ENCODE assay signal across 8 cellular contexts in the genomic region with DNA sequence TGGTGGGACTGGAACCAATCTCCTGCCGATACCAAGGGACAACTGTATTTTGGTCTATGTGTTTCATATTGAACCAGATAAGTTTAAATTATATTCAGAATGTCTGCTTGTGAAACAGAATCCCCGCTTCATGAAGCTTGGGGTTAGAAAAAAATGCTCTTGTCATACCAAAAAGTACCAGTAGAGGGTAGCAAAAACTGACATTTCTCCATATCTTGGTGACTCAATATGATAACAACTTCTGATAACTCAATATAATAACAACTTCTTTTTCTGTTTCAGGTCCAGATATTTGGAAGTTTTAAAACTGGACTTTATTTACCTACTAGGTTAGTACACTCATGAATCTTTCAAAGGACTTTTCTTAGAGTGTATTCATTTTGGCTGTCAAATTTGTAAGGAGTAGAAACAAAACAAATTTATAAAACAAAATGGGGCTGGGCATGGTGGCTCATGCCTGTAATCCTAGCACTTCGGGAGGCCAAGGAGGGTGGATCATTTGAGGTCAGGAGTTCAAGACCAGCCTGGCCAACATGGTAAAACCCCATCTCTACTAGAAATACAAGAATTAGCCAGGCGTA. TPM values are rescaled to one million over a fixed set of nuclear protein-coding genes. Genes with fewer than 3 reads are reported as not detected.
DNase-seq lines count a peak whose midpoint lies in the region; ATAC-seq, FAIRE-seq and TF ChIP-seq lines count a peak whose summit lies in the region.

No MANE protein-coding gene starts in this region.

- POLR2A ChIA-PET in A673 (lab: Charles Lee; ENCODE audit: low non-redundant PET), result no interaction called here
- POLR2A ChIA-PET in GM12878 (lab: Charles Lee), result interaction anchor here (5.3 kb wide), 1 partner anchor 147 kb away, joined by 26 read pairs; the partner anchor contains the start of gene HEATR3

- CTCF ChIA-PET in A673 (lab: Charles Lee), result interaction anchor here (1.0 to 2.1 kb wide), 3 partner anchors 141 to 189 kb away, joined by 5 to 9 read pairs (median 5); partner anchors contain the start of gene CNEP1R1
- CTCF ChIA-PET in GM12878 (lab: Yijun Ruan, JAX), result interaction anchor here (0.6 to 11.8 kb wide), 30 partner anchors 10 to 594 kb away, joined by 3 to 422 read pairs (median 3); partner anchors contain the start of genes ADCY7, CNEP1R1 and HEATR3

- H3K36me3 ChIP-seq in A673 (ENCODE audit: insufficient read depth, low read length, poor library complexity, severe bottlenecking) (peaks cover 48% of the 10 kb centered on the region), GM12878 (ENCODE audit: control insufficient read depth in 2 of 2, insufficient read depth in 2 of 2, low read length in 1 of 2) (peaks cover 4 to 14% of the 10 kb centered on the region in 2 experiments)

- H3K9ac ChIP-seq in GM12878 (ENCODE audit: control insufficient read depth, insufficient read depth, low read length), result no peak overlapping the region

- WGBS in GM12878 (ENCODE audit: insufficient coverage, insufficient replicate concordance, low lambda C conversion rate, missing lambda C conversion rate), result 42% methylated on average over 4 of the region's 4 CpGs

- RAD21 ChIA-PET in GM12878 (lab: Charles Lee; ENCODE audit: unreplicated experiment), result interaction anchor here (0.6 to 7.1 kb wide), 11 partner anchors 60 to 592 kb away, joined by 3 to 309 read pairs (median 4); partner anchors contain the start of genes CNEP1R1 and HEATR3

- BruUV-seq in A673 (replicated peaks; lab: Mats Ljungman, UMichigan) (no TSS peak), GM12878 (replicated peaks; lab: Mats Ljungman, UMichigan) (no TSS peak)

- H3K9me3 ChIP-seq in A673 (ENCODE audit: low read depth, low read length, poor library complexity, severe bottlenecking), result no peaks in the 10 kb centered on the region
- H3K9me3 ChIP-seq in GM12878 (replicated peaks; ENCODE audit: control insufficient read depth, insufficient read depth, low read length), result no peaks in the 10 kb centered on the region

- H3K27ac ChIP-seq in A673 (ENCODE audit: low read depth, low read length, poor library complexity, severe bottlenecking), result no peak overlapping the region
- no peak overlapping the region for H3K27ac ChIP-seq in GM12878 (ENCODE audit: control insufficient read depth, insufficient read depth)

- intact Hi-C loops in A673 (cut with micrococcal nuclease; ENCODE audit: unreplicated experiment), result loop anchor here (1.0 to 10.0 kb wide), 4 partner anchors 62 to 809 kb away; partner anchors contain the start of gene TENT4B
- intact Hi-C loops in GM12878 (cut with micrococcal nuclease; ENCODE audit: unreplicated experiment), result loop anchor here (1.0 to 10.0 kb wide), 4 partner anchors 111 to 591 kb away; no protein-coding TSS in a partner anchor

- H3K4me1 ChIP-seq in A673 (ENCODE audit: insufficient read depth, low read length, poor library complexity, severe bottlenecking), result peaks cover 4% of the 10 kb centered on the region
- H3K4me1 ChIP-seq in GM12878 (ENCODE audit: control insufficient read depth, insufficient read depth, low read length), result peaks cover 14% of the 10 kb centered on the region

- ATAC-seq in GM12878 (peak; percentile 52), HG03469 (IDR thresholded peaks at IDR 0.05; ENCODE audit: unreplicated experiment) (no peak), GM18519 (IDR thresholded peaks at IDR 0.05; ENCODE audit: low FRiP score, unreplicated experiment) (no peak)

- SMC1A ChIA-PET in GM12878 (lab: Charles Lee; ENCODE audit: uncharacterized antibody, unreplicated experiment), result interaction anchor here (0.6 to 7.8 kb wide), 12 partner anchors 69 to 592 kb away, joined by 3 to 137 read pairs (median 4); partner anchors contain the start of gene CNEP1R1

- H3K27me3 ChIP-seq in A673 (replicated peaks; ENCODE audit: insufficient read depth, low read depth, low read length, poor library complexity) (no peaks in the 10 kb centered on the region), GM12878 (replicated peaks in 1 of 2; ENCODE audit: control insufficient read depth in 2 of 2, insufficient read depth in 2 of 2, low read length in 1 of 2) (no peaks in the 10 kb centered on the region)

- in situ Hi-C loops in GM12878 (cut with MboI), result loop anchor here (5.0 kb wide), 2 partner anchors 138 to 192 kb away; no protein-coding TSS in a partner anchor

- TF ChIP-seq EP300 in GM12878 (IDR thresholded peaks at IDR 0.05; ENCODE audit: borderline replicate concordance in 1 of 2, control insufficient read depth in 1 of 2, low read depth in 2 of 2, low read length in 2 of 2), result no peak

- FAIRE-seq in GM12878 (lab: Jason Lieb, UNC), result peak; percentile 76
- FAIRE-seq in urothelium cell line (lab: Jason Lieb, UNC), result no peak

- peak; percentile 61 for DNase-seq in A673 (ENCODE audit: low spot score)
- DNase-seq in EH (ENCODE audit: low read depth), result peak; percentile 65
- DNase-seq in NCI-H2107 treated with DMSO at 0.1 percent for 48 hours (lab: John Stamatoyannopoulos, UW; ENCODE audit: unreplicated experiment), result peak; percentile 46
- DNase-seq in GM12878 (ENCODE audit: low read depth, low spot score), result no peak
- DNase-seq in left kidney (ENCODE audit: low read depth, low spot score), result peak; percentile 65
- peak; percentile 27 for DNase-seq in urothelium cell line (ENCODE audit: low spot score)

- TF ChIP-seq CTCF in A673 (conservative IDR thresholded peaks at IDR 0.05; ENCODE audit: low read depth, low read length), result peak; percentile 69
- TF ChIP-seq CTCF in GM12878 (IDR thresholded peaks at IDR 0.05 in 2 of 3, conservative IDR thresholded peaks at IDR 0.05 in 1 of 3; ENCODE audit: control insufficient read depth in 2 of 3, extremely low read depth in 1 of 3, insufficient read depth in 1 of 3, low read depth in 3 of 3, low read length in 3 of 3), result peak; percentile 60 to 70 (median 68); a peak in 5 of 6 replicates

- no peak for TF ChIP-seq POLR2A in GM12878 (IDR thresholded peaks at IDR 0.05; ENCODE audit: low read depth, low read length)

- peak; percentile 77 for TF ChIP-seq RAD21 in GM12878 (IDR thresholded peaks at IDR 0.05; ENCODE audit: insufficient read depth, low read depth, low read length)

- H3K4me2 ChIP-seq in GM12878 (ENCODE audit: control insufficient read depth, insufficient read depth), result no peak overlapping the region

- no peaks in the 10 kb centered on the region for H4K20me1 ChIP-seq in GM12878 (ENCODE audit: control insufficient read depth, insufficient read depth)

- H2AFZ ChIP-seq in GM12878 (ENCODE audit: control insufficient read depth, low read depth, low read length), result no peak overlapping the region

- no peak overlapping the region for H3K4me3 ChIP-seq in A673 (ENCODE audit: low read depth, low read length, poor library complexity, severe bottlenecking)
- H3K4me3 ChIP-seq in GM12878, result no peak overlapping the region

- H3K79me2 ChIP-seq in GM12878 (ENCODE audit: control insufficient read depth, insufficient read depth, low read length), result peaks cover 14% of the 10 kb centered on the region

TF ChIP-seq in GM12878, 131 proteins besides CTCF, POLR2A, EP300 and RAD21 (continues in another document):
- TF ChIP-seq USF2 (IDR thresholded peaks at IDR 0.05; ENCODE audit: borderline replicate concordance, low read depth, low read length) (no peak), CREM (IDR thresholded peaks at IDR 0.05; ENCODE audit: low read depth) (no peak), MEF2A (IDR thresholded peaks at IDR 0.05; ENCODE audit: insufficient read depth, low read depth, low read length) (no peak), SP1 (IDR thresholded peaks at IDR 0.05; ENCODE audit: low read depth, low read length) (no peak), NR2F1 (conservative IDR thresholded peaks at IDR 0.05) (no peak), JUNB (IDR thresholded peaks at IDR 0.05) (peak; percentile 29; the same call in 1 of the 2 replicates), CBFB (IDR thresholded peaks at IDR 0.05; ENCODE audit: low read depth) (no peak), SMC3 (IDR thresholded peaks at IDR 0.05; ENCODE audit: borderline replicate concordance, low read length) (peak; percentile 65; the same call in 1 of the 2 replicates)

RNA-seq across cellular contexts. Expression of gene ADCY7, which starts 52.3 kb away (rescaled TPM):
- total RNA-seq in A673 (2021) (5.4 and 5.5 TPM in 2 replicates), GM12878 (2014; rRNA removed) (44.2 and 47.1 TPM in 2 replicates), GM12878 (2014; rRNA removed; fragmentation: Illumina TruSeq; extraction: Trizol) (16.0 and 17.2 TPM in 2 replicates), GM12878 (2021) (71.2 and 87.9 TPM in 2 replicates)
- total RNA-seq in GM12878 (2013; cell fraction: nucleolus; rRNA removed), result 244 and 253 TPM in 2 replicates
- polyA plus RNA-seq in GM12878 (2011; ENCODE audit: low read depth), result 8.7 TPM
- polyA plus RNA-seq in GM12878 (2011; rRNA removed) (16.9 and 18.7 TPM in 2 replicates), GM12878 (2014; fragmentation: Illumina TruSeq; extraction: Trizol) (16.8 and 19.6 TPM in 2 replicates), GM12878 (2014; fragmentation: Nextera tagmentation; extraction: Ambion mirVana) (1 to 10 TPM; 1.2 to 1.3 TPM), GM12878 (2014; rRNA removed) (45.5 and 52.1 TPM in 2 replicates), GM12878 (2016; fragmentation: Nextera tagmentation; extraction: Ambion mirVana) (10 to 100 TPM; 29.2 to 32.7 TPM)
- 21.3 and 33.9 TPM in 2 replicates for polyA plus RNA-seq in GM12878 (2011; cell fraction: cytosol; rRNA removed)
- 169 and 171 TPM in 2 replicates for polyA plus RNA-seq in GM12878 (2011; cell fraction: nucleus; rRNA removed)
- 19.4 and 25.6 TPM in 2 replicates for polyA plus RNA-seq in GM12878 (2012)
- 54.8 and 75.2 TPM in 2 replicates for polyA minus RNA-seq in GM12878 (2011; rRNA and poly(A)+ RNA removed)
- 25.4 and 26.3 TPM in 2 replicates for polyA minus RNA-seq in GM12878 (2011; cell fraction: cytosol; rRNA and poly(A)+ RNA removed)
- 83.2 and 107 TPM in 2 replicates for polyA minus RNA-seq in GM12878 (2011; cell fraction: nucleus; rRNA and poly(A)+ RNA removed)
